ENCODE assay signal across 1 cellular context in genomic region chr2:36963106-36963505, GRCh38.
TF ChIP-seq lines count a peak whose summit lies in the region.

No MANE protein-coding gene starts in this region.

TF ChIP-seq in H1, 55 proteins besides CTCF, POLR2A, EP300 and RAD21 (continued from another document):
- TF ChIP-seq SIRT6 (IDR thresholded peaks at IDR 0.05; ENCODE audit: low read length) (no peak), PHF8 (conservative IDR thresholded peaks at IDR 0.05; ENCODE audit: low read depth, low read length) (no peak)
- TF ChIP-seq, protein P1, sequence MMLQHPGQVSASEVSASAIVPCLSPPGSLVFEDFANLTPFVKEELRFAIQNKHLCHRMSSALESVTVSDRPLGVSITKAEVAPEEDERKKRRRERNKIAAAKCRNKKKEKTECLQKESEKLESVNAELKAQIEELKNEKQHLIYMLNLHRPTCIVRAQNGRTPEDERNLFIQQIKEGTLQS (IDR thresholded peaks at IDR 0.05; ENCODE audit: insufficient read depth, low read depth, low read length), result no peak
